In genomic region chr7:76101693-76102437, GRCh38 we compare ENCODE assay signal across 8 cellular contexts. TPM values are rescaled to one million over a fixed set of nuclear protein-coding genes. Genes with fewer than 3 reads are reported as not detected.
DNase-seq lines count a peak whose midpoint lies in the region; TF ChIP-seq lines count a peak whose summit lies in the region.
"Not testable (repeated sequence)": the region's sequence is repeated elsewhere in the genome, so short reads cannot be mapped to it uniquely, and the experiment has no call there.

No MANE protein-coding gene starts in this region.

- H4K20me1 ChIP-seq in GM23248 (ENCODE audit: insufficient read depth) = not testable (repeated sequence)

- not testable (repeated sequence) for H3K36me3 Mint-ChIP-seq in osteocyte (ENCODE audit: unreplicated experiment)

- H3K27ac Mint-ChIP-seq in osteocyte (ENCODE audit: unreplicated experiment) = not testable (repeated sequence)

- peak overlapping the region; percentile 38 for H3K4me2 ChIP-seq in GM23248 (ENCODE audit: unreplicated experiment)

- CTCF ChIA-PET in AG04450 (lab: Charles Lee) = interaction anchor here (0.6 kb wide), 1 partner anchor 82 kb away, joined by 3 read pairs; no protein-coding TSS in a partner anchor

- not testable (repeated sequence) for H3K9me2 ChIP-seq in GM23248 (ENCODE audit: insufficient read depth)

- 79% methylated on average over 12 of the region's 12 CpGs for WGBS in GM23248 (ENCODE audit: low coverage in 1 of 2, low lambda C conversion rate in 2 of 2, missing lambda C conversion rate in 2 of 2), 2 experiments

- not testable (repeated sequence) for H3F3A ChIP-seq in GM23248 (ENCODE audit: insufficient read depth)

- H3K9ac ChIP-seq in GM23248 = not testable (repeated sequence)

- in situ Hi-C loops in GM23248 (cut with MboI) = not testable (repeated sequence)

- H3K27me3 ChIP-seq in AG04450 (ENCODE audit: control insufficient read depth, insufficient read depth, low read length); GM23248 (replicated peaks; ENCODE audit: insufficient read depth): not testable (repeated sequence)

- not testable (repeated sequence) for DNase-seq in AG04450 (ENCODE audit: low read depth, low spot score)
- DNase-seq in GM23248 (peak; percentile 49), M059J (ENCODE audit: low read depth) (peak; percentile 60), amniotic epithelial cell (ENCODE audit: low read depth) (peak; percentile 47), cardiac fibroblast (ENCODE audit: low read depth in 2 of 2) (peak; percentile 26 to 49), kidney glomerular epithelial cell (lab: John Stamatoyannopoulos, UW) (peak; percentile 19), osteocyte (ENCODE audit: extremely low spot score, unreplicated experiment) (peak; percentile 25)

- not testable (repeated sequence) for H3K79me2 ChIP-seq in GM23248 (ENCODE audit: insufficient read depth)

- H3K36me3 ChIP-seq in GM23248 (ENCODE audit: low read depth) = not testable (repeated sequence)

- H3K4me1 ChIP-seq in GM23248 (ENCODE audit: insufficient read depth) = not testable (repeated sequence)

- H3K4me1 Mint-ChIP-seq in osteocyte (ENCODE audit: unreplicated experiment) = not testable (repeated sequence)

- H2AFZ ChIP-seq in GM23248 = peak overlapping the region; percentile 34; the same call in 1 of the 2 replicates

- H3K9me3 ChIP-seq in AG04450 (ENCODE audit: control insufficient read depth, insufficient read depth, low read length); GM23248 (ENCODE audit: low read depth): not testable (repeated sequence)

- H3K4me3 ChIP-seq in AG04450 (ENCODE audit: low read depth, low read length); GM23248; cardiac fibroblast (replicated peaks in 1 of 2; ENCODE audit: low read depth in 2 of 2, low read length in 2 of 2): not testable (repeated sequence)

- H3K27ac ChIP-seq in AG04450 (ENCODE audit: low read depth, low read length) (peak overlapping the region; percentile 11), GM23248 (peak overlapping the region; percentile 52), VCaP (peak overlapping the region; percentile 98)

- TF ChIP-seq CTCF in AG04450 (IDR thresholded peaks at IDR 0.05; ENCODE audit: low read depth, low read length); VCaP (conservative IDR thresholded peaks at IDR 0.05); cardiac fibroblast (IDR thresholded peaks at IDR 0.05; ENCODE audit: low read depth, low read length); osteocyte (IDR thresholded peaks at IDR 0.05): not testable (repeated sequence)

- not testable (repeated sequence) for H3K4me3 Mint-ChIP-seq in osteocyte (ENCODE audit: unreplicated experiment)

- H3K27me3 Mint-ChIP-seq in osteocyte (ENCODE audit: unreplicated experiment) = peaks cover 16% of the 10 kb centered on the region

- POLR2A ChIA-PET in AG04450 (lab: Yijun Ruan, JAX) = not testable (repeated sequence)

- H3K9me3 Mint-ChIP-seq in osteocyte (ENCODE audit: unreplicated experiment) = not testable (repeated sequence)

RNA-seq across cellular contexts. Expression of gene MDH2, which starts 54.0 kb away (rescaled TPM):
- polyA plus RNA-seq in AG04450 (2011; rRNA removed) (116 and 160 TPM in 2 replicates), GM23248 (2016; fragmentation: Nextera tagmentation; extraction: Ambion mirVana) (227 and 250 TPM in 2 replicates)
- polyA minus RNA-seq in AG04450 (2011; rRNA and poly(A)+ RNA removed) = 240 and 313 TPM in 2 replicates
- 71.7 and 72.4 TPM in 2 replicates for total RNA-seq in GM23248 (2014; rRNA removed; shearing (Covaris generic))
- total RNA-seq in M059J (2014; rRNA removed; shearing (Covaris generic)) = 90.7 and 117 TPM in 2 replicates
- 119 and 133 TPM in 2 replicates for total RNA-seq in osteocyte

RNA-seq across cellular contexts. Expression of gene STYXL1, which starts 54.1 kb away (rescaled TPM):
- polyA plus RNA-seq in AG04450 (2011; rRNA removed) (67.5 and 77.0 TPM in 2 replicates), GM23248 (2016; fragmentation: Nextera tagmentation; extraction: Ambion mirVana) (51.8 and 54.7 TPM in 2 replicates)
- polyA minus RNA-seq in AG04450 (2011; rRNA and poly(A)+ RNA removed) = 34.9 and 36.6 TPM in 2 replicates
- 31.5 and 42.5 TPM in 2 replicates for total RNA-seq in GM23248 (2014; rRNA removed; shearing (Covaris generic))
- total RNA-seq in M059J (2014; rRNA removed; shearing (Covaris generic)) = 69.8 and 77.7 TPM in 2 replicates
- total RNA-seq in osteocyte = 29.7 and 32.5 TPM in 2 replicates

Comparison
In these comparisons a context has a peak if more than half of its experiments do, and no peak if none do; other contexts are left out.
1. H3K27ac ChIP-seq: peak in every context shown above with its lines; median percentile 98 in VCaP; 52 in GM23248; 11 in AG04450.